ENCODE assay signal across 25 cellular contexts in the genomic region with DNA sequence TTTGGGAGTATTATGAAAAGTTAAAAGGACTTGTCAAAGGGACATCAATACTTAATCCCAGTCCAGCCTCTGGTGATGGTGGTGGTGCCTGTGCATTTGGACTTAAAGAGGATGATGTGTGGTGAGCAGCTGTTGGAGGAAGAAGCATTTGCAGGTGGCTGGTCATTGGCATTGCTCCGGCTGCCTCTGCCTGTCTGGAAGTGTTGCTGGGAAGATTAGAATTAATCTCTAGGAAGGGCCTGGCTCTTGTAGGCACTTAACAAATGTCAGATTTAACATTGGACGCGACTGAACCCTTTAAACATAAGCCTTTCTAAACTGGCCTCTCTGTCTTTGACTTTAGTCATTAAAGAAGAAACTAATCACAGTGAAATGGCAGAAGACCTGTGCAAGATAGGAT. TPM values are rescaled to one million over a fixed set of nuclear protein-coding genes. Genes with fewer than 3 reads are reported as not detected.
DNase-seq lines count a peak whose midpoint lies in the region; TF ChIP-seq lines count a peak whose summit lies in the region.
"Had no signal": no experiment of that assay in that cellular context is flagged by ENCODE, and none has a peak within 500 bp of the region (broad histone marks: within the 10 kb centered on the region; RNA-seq: fewer than 3 reads in every experiment).

No MANE protein-coding gene starts in this region.

- no peaks in the 10 kb centered on the region for H3K27me3 ChIP-seq in CD4-positive, alpha-beta memory T cell (ENCODE audit: insufficient read depth, low read length)
- H3K27me3 ChIP-seq: right atrium auricular region, uterus had no signal

- H3K4me3 Mint-ChIP-seq in T-helper 1 cell treated with Interleukin-12 subunit alpha and Interleukin-12 subunit beta and Interleukin-4 antibody, amounts not matched to agents 30 μg/mL and 1 μg/mL, for 36 hours, result peak overlapping the region; percentile 47
- H3K4me3 Mint-ChIP-seq in CD4-positive, alpha-beta memory T cell, result peak overlapping the region in 5 of 8 donors; percentile 26 to 71 (median 40)
- H3K4me3 Mint-ChIP-seq in activated CD4-positive, alpha-beta memory T cell treated with anti-CD3 and anti-CD28 coated beads, Interleukin-2, amount 10 ng/mL, durations not matched to agents 7 days and 5 days, result no peak overlapping the region
- H3K4me3 Mint-ChIP-seq in immature natural killer cell (peak overlapping the region in 2 of 5 donors; percentile 30 to 40), chondrocyte (ENCODE audit: unreplicated experiment) (no peak overlapping the region)

- DNase-seq in T-helper 1 cell (no peak), immature natural killer cell (no peak), DMS153 (lab: John Stamatoyannopoulos, UW) (no peak), SKM-1 treated with dmso at 0.1 percent for 144 hours (lab: John Stamatoyannopoulos, UW; ENCODE audit: unreplicated experiment) (no peak), chondrocyte (ENCODE audit: low spot score) (no peak)
- no peak for DNase-seq in CD4-positive, alpha-beta memory T cell
- no peak for DNase-seq in activated CD4-positive, alpha-beta memory T cell treated with anti-CD3 and anti-CD28 coated beads, Interleukin-2, amount 10 ng/mL, durations not matched to agents 7 days and 5 days
- DNase-seq: AML-193; aorta; caudate nucleus; erythroblast; foreskin keratinocyte; GF-D8; hippocampal formation; islet precursor cell; lower lobe of right lung; NCI-H1105; NCI-H2081; NCI-H446 treated with DMSO at 0.1 percent for 48 hours; occipital lobe; stimulated activated CD4-positive, alpha-beta T cell treated with anti-CD3 and anti-CD28 coated beads, Interleukin-12 subunit alpha, Interleukin-12 subunit beta, amount 100 ng/mL, for 4 hours; uterus had no signal

- POLR2A ChIA-PET in CD4-positive, alpha-beta memory T cell (lab: Charles Lee; ENCODE audit: partially characterized antibody), result interaction anchor here (1.0 to 3.2 kb wide), 6 partner anchors 8 to 53 kb away, joined by 3 to 22 read pairs (median 4); no protein-coding TSS in a partner anchor
- POLR2A ChIA-PET in activated CD4-positive, alpha-beta memory T cell treated with anti-CD3 and anti-CD28 coated beads, Interleukin-2, amount 10 ng/mL, durations not matched to agents 7 days and 5 days (lab: Charles Lee), result interaction anchor here (3.0 to 4.3 kb wide), 4 partner anchors 14 to 24 kb away, joined by 9 to 22 read pairs (median 15); no protein-coding TSS in a partner anchor

- intact Hi-C loops in CD4-positive, alpha-beta memory T cell (cut with micrococcal nuclease), result no loop called here

- peaks cover 78% of the 10 kb centered on the region for H3K36me3 Mint-ChIP-seq in T-helper 1 cell treated with Interleukin-12 subunit alpha and Interleukin-12 subunit beta and Interleukin-4 antibody, amounts not matched to agents 30 μg/mL and 1 μg/mL, for 36 hours (ENCODE audit: low read depth)
- H3K36me3 Mint-ChIP-seq in CD4-positive, alpha-beta memory T cell, result peaks cover 75 to 87% of the 10 kb centered on the region in 2 donors
- peaks cover 89% of the 10 kb centered on the region for H3K36me3 Mint-ChIP-seq in activated CD4-positive, alpha-beta memory T cell treated with anti-CD3 and anti-CD28 coated beads, Interleukin-2, amount 10 ng/mL, durations not matched to agents 7 days and 5 days (ENCODE audit: low read depth)
- H3K36me3 Mint-ChIP-seq in immature natural killer cell, result peaks cover 31 to 69% (median 55%) of the 10 kb centered on the region in 3 donors
- H3K36me3 Mint-ChIP-seq in chondrocyte (ENCODE audit: low read depth), result no peaks in the 10 kb centered on the region

- no peaks in the 10 kb centered on the region for H3K9me3 Mint-ChIP-seq in T-helper 1 cell treated with Interleukin-12 subunit alpha and Interleukin-12 subunit beta and Interleukin-4 antibody, amounts not matched to agents 30 μg/mL and 1 μg/mL, for 36 hours
- peaks cover 0 to 5% (median 0%) of the 10 kb centered on the region in 8 donors for H3K9me3 Mint-ChIP-seq in CD4-positive, alpha-beta memory T cell
- H3K9me3 Mint-ChIP-seq in activated CD4-positive, alpha-beta memory T cell treated with anti-CD3 and anti-CD28 coated beads, Interleukin-2, amount 10 ng/mL, durations not matched to agents 7 days and 5 days, result no peaks in the 10 kb centered on the region
- H3K9me3 Mint-ChIP-seq in immature natural killer cell (no peaks in the 10 kb centered on the region), chondrocyte (ENCODE audit: low read depth) (no peaks in the 10 kb centered on the region)

- H3K36me3 ChIP-seq in CD4-positive, alpha-beta memory T cell (ENCODE audit: insufficient read depth, low read length), result peaks cover 78% of the 10 kb centered on the region
- H3K36me3 ChIP-seq: right atrium auricular region, uterus had no signal

- peak overlapping the region; percentile 74 for H3K27ac Mint-ChIP-seq in T-helper 1 cell treated with Interleukin-12 subunit alpha and Interleukin-12 subunit beta and Interleukin-4 antibody, amounts not matched to agents 30 μg/mL and 1 μg/mL, for 36 hours
- peak overlapping the region; percentile 48 to 97 (median 93) for H3K27ac Mint-ChIP-seq in CD4-positive, alpha-beta memory T cell
- peak overlapping the region; percentile 95 for H3K27ac Mint-ChIP-seq in activated CD4-positive, alpha-beta memory T cell treated with anti-CD3 and anti-CD28 coated beads, Interleukin-2, amount 10 ng/mL, durations not matched to agents 7 days and 5 days
- H3K27ac Mint-ChIP-seq in immature natural killer cell (peak overlapping the region; percentile 73 to 92 (median 84)), chondrocyte (ENCODE audit: unreplicated experiment) (no peak overlapping the region)

- peak overlapping the region; percentile 60 for H3K27ac ChIP-seq in CD4-positive, alpha-beta memory T cell (ENCODE audit: low read depth, low read length)
- H3K27ac ChIP-seq: 22Rv1, foreskin keratinocyte, lower lobe of right lung, right atrium auricular region, uterus had no signal

- H3K9me3 ChIP-seq in CD4-positive, alpha-beta memory T cell (ENCODE audit: control insufficient read depth in 1 of 2, low read length in 2 of 2), result no peaks in the 10 kb centered on the region
- H3K9me3 ChIP-seq: lower lobe of right lung, right atrium auricular region, uterus had no signal

- H3K4me1 ChIP-seq in CD4-positive, alpha-beta memory T cell (ENCODE audit: insufficient read depth, low read length), result peaks cover 94% of the 10 kb centered on the region
- H3K4me1 ChIP-seq: foreskin keratinocyte, right atrium auricular region, uterus had no signal

- no peaks in the 10 kb centered on the region for H3K27me3 Mint-ChIP-seq in T-helper 1 cell treated with Interleukin-12 subunit alpha and Interleukin-12 subunit beta and Interleukin-4 antibody, amounts not matched to agents 30 μg/mL and 1 μg/mL, for 36 hours (ENCODE audit: low read depth)
- no peaks in the 10 kb centered on the region for H3K27me3 Mint-ChIP-seq in CD4-positive, alpha-beta memory T cell
- no peaks in the 10 kb centered on the region for H3K27me3 Mint-ChIP-seq in activated CD4-positive, alpha-beta memory T cell treated with anti-CD3 and anti-CD28 coated beads, Interleukin-2, amount 10 ng/mL, durations not matched to agents 7 days and 5 days
- H3K27me3 Mint-ChIP-seq in immature natural killer cell (ENCODE audit: low read depth in 3 of 3), result peaks cover 0 to 15% (median 11%) of the 10 kb centered on the region in 3 donors
- peaks cover 30% of the 10 kb centered on the region for H3K27me3 Mint-ChIP-seq in chondrocyte (ENCODE audit: low read depth)

- CTCF ChIA-PET in CD4-positive, alpha-beta memory T cell (lab: Charles Lee; ENCODE audit: partially characterized antibody), result interaction anchor here (1.1 to 4.3 kb wide), 4 partner anchors 19 to 185 kb away, joined by 4 to 21 read pairs (median 8); no protein-coding TSS in a partner anchor
- CTCF ChIA-PET in activated CD4-positive, alpha-beta memory T cell treated with anti-CD3 and anti-CD28 coated beads, Interleukin-2, amount 10 ng/mL, durations not matched to agents 7 days and 5 days (lab: Charles Lee), result interaction anchor here (0.9 to 1.9 kb wide), 4 partner anchors 12 to 186 kb away, joined by 3 to 5 read pairs (median 4); no protein-coding TSS in a partner anchor

- TF ChIP-seq CTCF in chondrocyte (IDR thresholded peaks at IDR 0.05), result no peak

- H3K4me1 Mint-ChIP-seq in T-helper 1 cell treated with Interleukin-12 subunit alpha and Interleukin-12 subunit beta and Interleukin-4 antibody, amounts not matched to agents 30 μg/mL and 1 μg/mL, for 36 hours (ENCODE audit: low read depth), result peaks cover 74% of the 10 kb centered on the region
- H3K4me1 Mint-ChIP-seq in CD4-positive, alpha-beta memory T cell, result peaks cover 69 to 86% (median 78%) of the 10 kb centered on the region in 4 donors
- peaks cover 82% of the 10 kb centered on the region for H3K4me1 Mint-ChIP-seq in activated CD4-positive, alpha-beta memory T cell treated with anti-CD3 and anti-CD28 coated beads, Interleukin-2, amount 10 ng/mL, durations not matched to agents 7 days and 5 days
- peaks cover 60 to 88% of the 10 kb centered on the region in 2 donors for H3K4me1 Mint-ChIP-seq in immature natural killer cell
- H3K4me1 Mint-ChIP-seq in chondrocyte (ENCODE audit: low read depth), result no peaks in the 10 kb centered on the region

- no peak overlapping the region for H3K4me3 ChIP-seq in CD4-positive, alpha-beta memory T cell (ENCODE audit: low read length in 2 of 2)
- H3K4me3 ChIP-seq: lower lobe of right lung, right atrium auricular region, uterus had no signal

RNA-seq across cellular contexts. Expression of gene FIGNL1, which starts 58.8 kb away (rescaled TPM):
- total RNA-seq in CD4-positive, alpha-beta memory T cell, result 10 to 100 TPM; 16.2 to 17.1 TPM
- 10 to 100 TPM in 1 of 2 donors, 1 to 10 TPM in 1; 4.8 to 12.1 TPM for polyA plus RNA-seq in CD4-positive, alpha-beta memory T cell
- 10 to 100 TPM; 39.7 to 41.2 TPM for total RNA-seq in activated CD4-positive, alpha-beta memory T cell treated with anti-CD3 and anti-CD28 coated beads, Interleukin-2, amount 10 ng/mL, durations not matched to agents 7 days and 5 days
- polyA plus RNA-seq in immature natural killer cell, result 10 to 100 TPM in 1 of 3 donors, 1 to 10 TPM in 2; 1.8 to 10.3 (median 3.7) TPM
- total RNA-seq in chondrocyte, result 6.5 to 11.4 TPM (median 6.8 TPM) in 3 replicates

Comparison
In these comparisons a context has a peak if more than half of its experiments do, and no peak if none do; other contexts are left out.
1. H3K4me3 Mint-ChIP-seq: peak in T-helper 1 cell treated with Interleukin-12 subunit alpha and Interleukin-12 subunit beta and Interleukin-4 antibody, amounts not matched to agents 30 μg/mL and 1 μg/mL, for 36 hours (single experiment) and CD4-positive, alpha-beta memory T cell (5 of 8); none in activated CD4-positive, alpha-beta memory T cell treated with anti-CD3 and anti-CD28 coated beads, Interleukin-2, amount 10 ng/mL, durations not matched to agents 7 days and 5 days (single experiment) and chondrocyte (single experiment).